In the genomic region with DNA sequence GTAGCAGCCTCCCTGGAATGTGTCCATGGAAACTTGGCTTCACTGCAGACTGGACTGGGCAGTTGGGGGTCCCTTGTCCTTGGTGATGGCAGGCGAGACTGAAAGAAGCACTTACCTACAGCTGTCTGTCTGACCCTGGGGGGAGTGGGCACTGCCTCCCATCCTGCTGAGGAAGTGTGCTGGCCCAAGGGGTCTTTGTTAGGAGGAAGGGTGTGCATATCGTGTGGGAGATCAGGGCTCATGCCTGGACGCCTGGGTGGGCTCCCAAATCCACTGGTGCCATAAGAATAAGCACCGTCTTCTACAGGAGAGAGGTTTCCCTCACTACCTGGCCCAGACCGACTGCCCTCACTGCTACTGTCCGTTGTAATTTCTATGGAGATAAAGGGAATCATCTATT, we compare ENCODE assay signal across 26 cellular contexts.
"Had no signal": no experiment of that assay in that cellular context is flagged by ENCODE, and none has a peak within 500 bp of the region (broad histone marks: within the 10 kb centered on the region; RNA-seq: fewer than 3 reads in every experiment).

No MANE protein-coding gene starts in this region.

- H3K27ac ChIP-seq: adrenal gland, body of pancreas had no signal

- H3K27me3 Mint-ChIP-seq: activated CD8-positive, alpha-beta memory T cell treated with anti-CD3 and anti-CD28 coated beads, Interleukin-2, amount 10 ng/mL, durations not matched to agents 7 days and 5 days had no signal

- H3K36me3 ChIP-seq: adrenal gland had no signal

- H3K27me3 ChIP-seq: adrenal gland, body of pancreas had no signal

- FAIRE-seq: colon had no signal

- H3K9me3 ChIP-seq: adrenal gland, body of pancreas had no signal

- H3K4me1 Mint-ChIP-seq: activated CD4-positive, alpha-beta T cell treated with anti-CD3 and anti-CD28 coated beads for 36 hours; activated CD4-positive, alpha-beta T cell treated with anti-CD3 and anti-CD28 coated beads, Interleukin-2, amount 10 ng/mL, durations not matched to agents 24 days and 14 days; activated CD8-positive, alpha-beta memory T cell treated with anti-CD3 and anti-CD28 coated beads, Interleukin-2, amount 10 ng/mL, durations not matched to agents 7 days and 5 days; activated naive CD4-positive, alpha-beta T cell treated with anti-CD3 and anti-CD28 coated beads, Interleukin-2, amount 50 U/mL, for 24 hours; activated naive CD8-positive, alpha-beta T cell treated with anti-CD3 and anti-CD28 coated beads for 36 hours; activated naive CD8-positive, alpha-beta T cell treated with anti-CD3 and anti-CD28 coated beads, Interleukin-2, amount 50 U/mL, for 24 hours had no signal

- H3K27ac Mint-ChIP-seq: activated CD4-positive, alpha-beta memory T cell treated with anti-CD3 and anti-CD28 coated beads for 36 hours; activated CD4-positive, alpha-beta T cell treated with anti-CD3 and anti-CD28 coated beads for 36 hours; activated CD4-positive, alpha-beta T cell treated with anti-CD3 and anti-CD28 coated beads, Interleukin-2, amount 10 ng/mL, durations not matched to agents 24 days and 14 days; activated CD8-positive, alpha-beta memory T cell treated with anti-CD3 and anti-CD28 coated beads, Interleukin-2, amount 10 ng/mL, durations not matched to agents 7 days and 5 days; activated CD8-positive, alpha-beta T cell treated with anti-CD3 and anti-CD28 coated beads, Interleukin-2, amount 10 ng/mL, durations not matched to agents 7 days and 5 days; activated naive CD4-positive, alpha-beta T cell treated with anti-CD3 and anti-CD28 coated beads for 36 hours; activated naive CD4-positive, alpha-beta T cell treated with anti-CD3 and anti-CD28 coated beads, Interleukin-2, amount 50 U/mL, for 24 hours; activated naive CD8-positive, alpha-beta T cell treated with anti-CD3 and anti-CD28 coated beads for 36 hours; activated naive CD8-positive, alpha-beta T cell treated with anti-CD3 and anti-CD28 coated beads, Interleukin-2, amount 50 U/mL, for 24 hours; activated T-helper 1 cell treated with anti-CD3 and anti-CD28 coated beads, Interleukin-12 subunit alpha, Interleukin-12 subunit beta, Interleukin-2, Interleukin-4 antibody, amounts not matched to agents 30 ng/mL and 10 ng/mL and 1 ng/mL, durations not matched to agents 14 hours and 24 hours and 36 hours; activated T-helper 2 cell treated with anti-CD3 and anti-CD28 coated beads, Interferon-gamma antibody, Interleukin-2, Interleukin-4, amounts not matched to agents 10 μg/mL and 5 μg/mL and 100 μg/mL, durations not matched to agents 14 hours and 24 hours and 36 hours had no signal

- H3K36me3 Mint-ChIP-seq: activated CD4-positive, alpha-beta memory T cell treated with anti-CD3 and anti-CD28 coated beads for 36 hours; activated CD8-positive, alpha-beta memory T cell treated with anti-CD3 and anti-CD28 coated beads, Interleukin-2, amount 10 ng/mL, durations not matched to agents 7 days and 5 days; activated naive CD4-positive, alpha-beta T cell treated with anti-CD3 and anti-CD28 coated beads, Interleukin-2, amount 50 U/mL, for 24 hours; activated naive CD8-positive, alpha-beta T cell treated with anti-CD3 and anti-CD28 coated beads for 36 hours had no signal

- H3K4me3 Mint-ChIP-seq: activated CD4-positive, alpha-beta memory T cell treated with anti-CD3 and anti-CD28 coated beads for 36 hours; activated CD4-positive, alpha-beta T cell treated with anti-CD3 and anti-CD28 coated beads for 36 hours; activated CD4-positive, alpha-beta T cell treated with anti-CD3 and anti-CD28 coated beads, Interleukin-2, amount 10 ng/mL, durations not matched to agents 24 days and 14 days; activated CD8-positive, alpha-beta memory T cell treated with anti-CD3 and anti-CD28 coated beads, Interleukin-2, amount 10 ng/mL, durations not matched to agents 7 days and 5 days; activated CD8-positive, alpha-beta T cell treated with anti-CD3 and anti-CD28 coated beads, Interleukin-2, amount 10 ng/mL, durations not matched to agents 7 days and 5 days; activated naive CD4-positive, alpha-beta T cell treated with anti-CD3 and anti-CD28 coated beads for 36 hours; activated naive CD4-positive, alpha-beta T cell treated with anti-CD3 and anti-CD28 coated beads, Interleukin-2, amount 50 U/mL, for 24 hours; activated naive CD8-positive, alpha-beta T cell treated with anti-CD3 and anti-CD28 coated beads for 36 hours; activated naive CD8-positive, alpha-beta T cell treated with anti-CD3 and anti-CD28 coated beads, Interleukin-2, amount 50 U/mL, for 24 hours; activated T-helper 1 cell treated with anti-CD3 and anti-CD28 coated beads, Interleukin-12 subunit alpha, Interleukin-12 subunit beta, Interleukin-2, Interleukin-4 antibody, amounts not matched to agents 30 ng/mL and 10 ng/mL and 1 ng/mL, durations not matched to agents 14 hours and 24 hours and 36 hours had no signal

- DNase-seq: activated CD4-positive, alpha-beta memory T cell treated with anti-CD3 and anti-CD28 coated beads for 36 hours; activated CD4-positive, alpha-beta T cell treated with anti-CD3 and anti-CD28 coated beads for 36 hours; activated CD4-positive, alpha-beta T cell treated with anti-CD3 and anti-CD28 coated beads, Interleukin-2, amount 10 ng/mL, durations not matched to agents 24 days and 14 days; activated CD4-positive, CD25-positive, alpha-beta regulatory T cell; activated CD4-positive, CD25-positive, alpha-beta regulatory T cell treated with anti-CD3 and anti-CD28 coated beads, Interleukin-2, amount 50 U/mL, for 72 hours; activated CD8-positive, alpha-beta memory T cell treated with anti-CD3 and anti-CD28 coated beads, Interleukin-2, amount 10 ng/mL, durations not matched to agents 7 days and 5 days; activated CD8-positive, alpha-beta memory T cell treated with anti-CD3 and anti-CD28 coated beads, Interleukin-2, amount 50 U/mL, for 4 hours; activated CD8-positive, alpha-beta T cell treated with anti-CD3 and anti-CD28 coated beads, Interleukin-2, amount 10 ng/mL, durations not matched to agents 7 days and 5 days; activated effector memory CD4-positive, alpha-beta T cell treated with anti-CD3 and anti-CD28 coated beads, Interleukin-2, amount 50 U/mL, for 16 hours; activated naive CD4-positive, alpha-beta T cell treated with anti-CD3 and anti-CD28 coated beads for 36 hours; activated naive CD8-positive, alpha-beta T cell treated with anti-CD3 and anti-CD28 coated beads for 36 hours; activated naive CD8-positive, alpha-beta T cell treated with anti-CD3 and anti-CD28 coated beads, Interleukin-2, amount 50 U/mL, for 24 hours; activated T-cell treated with anti-CD3 and anti-CD28 coated beads, Interleukin-2, amount 50 U/mL, for 1 hour; activated T-cell treated with anti-CD3 and anti-CD28 coated beads, Interleukin-2, amount 50 U/mL, for 48 hours; amygdala; aorta; body of pancreas; caudate nucleus; effector CD8-positive, alpha-beta T cell; foreskin fibroblast; T-helper 2 cell had no signal

- H3K4me3 ChIP-seq: adrenal gland, body of pancreas had no signal

- H3K9me3 Mint-ChIP-seq: activated CD4-positive, alpha-beta memory T cell treated with anti-CD3 and anti-CD28 coated beads for 36 hours; activated CD4-positive, alpha-beta T cell treated with anti-CD3 and anti-CD28 coated beads, Interleukin-2, amount 10 ng/mL, durations not matched to agents 24 days and 14 days; activated naive CD4-positive, alpha-beta T cell treated with anti-CD3 and anti-CD28 coated beads for 36 hours; activated naive CD4-positive, alpha-beta T cell treated with anti-CD3 and anti-CD28 coated beads, Interleukin-2, amount 50 U/mL, for 24 hours; activated naive CD8-positive, alpha-beta T cell treated with anti-CD3 and anti-CD28 coated beads for 36 hours; activated naive CD8-positive, alpha-beta T cell treated with anti-CD3 and anti-CD28 coated beads, Interleukin-2, amount 50 U/mL, for 24 hours; activated T-helper 1 cell treated with anti-CD3 and anti-CD28 coated beads, Interleukin-12 subunit alpha, Interleukin-12 subunit beta, Interleukin-2, Interleukin-4 antibody, amounts not matched to agents 30 ng/mL and 10 ng/mL and 1 ng/mL, durations not matched to agents 14 hours and 24 hours and 36 hours; activated T-helper 2 cell treated with anti-CD3 and anti-CD28 coated beads, Interferon-gamma antibody, Interleukin-2, Interleukin-4, amounts not matched to agents 10 μg/mL and 5 μg/mL and 100 μg/mL, durations not matched to agents 14 hours and 24 hours and 36 hours had no signal

- H3K4me1 ChIP-seq: adrenal gland, body of pancreas had no signal
